In genomic region chr9:130997925-130998595, GRCh38 we compare ENCODE assay signal across 8 cellular contexts. TPM values are rescaled to one million over a fixed set of nuclear protein-coding genes. Genes with fewer than 3 reads are reported as not detected.
A peak's percentile ranks its signal among the peaks of the same experiment; 100 is the strongest.
DNase-seq lines count a peak whose midpoint lies in the region; ATAC-seq and TF ChIP-seq lines count a peak whose summit lies in the region.

No MANE protein-coding gene starts in this region.

- intact Hi-C loops in posterior vena cava (cut with DNase I): loop anchor here in 1 of 2 donors (10.0 kb wide), 1 partner anchor 103 kb away; the partner anchor contains the start of gene QRFP

- no peak overlapping the region for H3K4me3 Mint-ChIP-seq in activated T-cell treated with anti-CD3 and anti-CD28 coated beads, Interleukin-2, amount 50 U/mL, for 72 hours

- TF ChIP-seq CTCF in BE2C (IDR thresholded peaks at IDR 0.05; ENCODE audit: low read depth, low read length): peak; percentile 83

- H3K27ac Mint-ChIP-seq in activated T-cell treated with anti-CD3 and anti-CD28 coated beads, Interleukin-2, amount 50 U/mL, for 72 hours: no peak overlapping the region

- ATAC-seq in activated T-cell treated with anti-CD3 and anti-CD28 coated beads, Interleukin-2, amount 50 U/mL, for 72 hours (replicated peaks in 1 of 2): peak; percentile 69
- no peak for ATAC-seq in HG03432 (IDR thresholded peaks at IDR 0.05; ENCODE audit: unreplicated experiment)
- no peak for ATAC-seq in HG02571 (IDR thresholded peaks at IDR 0.05; ENCODE audit: unreplicated experiment)

- H3K4me3 ChIP-seq in BE2C (ENCODE audit: low read depth, low read length): no peak overlapping the region

- H3K9me3 Mint-ChIP-seq in activated T-cell treated with anti-CD3 and anti-CD28 coated beads, Interleukin-2, amount 50 U/mL, for 72 hours: no peaks in the 10 kb centered on the region

- DNase-seq in BE2C: peak; percentile 89
- DNase-seq in GM19240 (ENCODE audit: insufficient read length, low spot score): peak; percentile 69
- DNase-seq in NCI-H748 treated with DMSO at 0.1 percent for 48 hours (lab: John Stamatoyannopoulos, UW): peak; percentile 18
- peak; percentile 62 to 66 for DNase-seq in activated T-cell treated with anti-CD3 and anti-CD28 coated beads, Interleukin-2, amount 50 U/mL, for 72 hours
- peak; percentile 57 for DNase-seq in germinal center (ENCODE audit: low spot score)
- peak; percentile 89 for DNase-seq in posterior vena cava (ENCODE audit: low spot score)

- H3K4me1 Mint-ChIP-seq in activated T-cell treated with anti-CD3 and anti-CD28 coated beads, Interleukin-2, amount 50 U/mL, for 72 hours (ENCODE audit: low read depth): no peaks in the 10 kb centered on the region

- no peaks in the 10 kb centered on the region for H3K9me3 ChIP-seq in BE2C

- H3K36me3 ChIP-seq in BE2C: no peaks in the 10 kb centered on the region

- peaks cover 7% of the 10 kb centered on the region for H3K4me1 ChIP-seq in BE2C

- H3K27me3 Mint-ChIP-seq in activated T-cell treated with anti-CD3 and anti-CD28 coated beads, Interleukin-2, amount 50 U/mL, for 72 hours (ENCODE audit: low read depth): peaks cover 16% of the 10 kb centered on the region

- no peaks in the 10 kb centered on the region; the same call in 1 of the 2 replicates for H3K27me3 ChIP-seq in BE2C

- H3K36me3 Mint-ChIP-seq in activated T-cell treated with anti-CD3 and anti-CD28 coated beads, Interleukin-2, amount 50 U/mL, for 72 hours (ENCODE audit: insufficient read depth in 2 of 2): no peaks in the 10 kb centered on the region

RNA-seq across cellular contexts. Expression of gene LAMC3, which starts 10.9 kb away (rescaled TPM):
- polyA plus RNA-seq in BE2C (2012; ENCODE audit: insufficient read depth, insufficient read length, low read depth): not detected
- total RNA-seq in activated T-cell treated with anti-CD3 and anti-CD28 coated beads, Interleukin-2, amount 50 U/mL, for 72 hours: under 1 TPM; 0.65 to 0.74 TPM
- total RNA-seq in posterior vena cava: under 1 TPM in 1 of 2 donors, not detected in 1; 0.29 TPM

RNA-seq across cellular contexts. Expression of gene FIBCD1, which starts 59.0 kb away (rescaled TPM):
- polyA plus RNA-seq in BE2C (2012; ENCODE audit: insufficient read depth, insufficient read length, low read depth): not detected
- total RNA-seq in activated T-cell treated with anti-CD3 and anti-CD28 coated beads, Interleukin-2, amount 50 U/mL, for 72 hours: not detected
- under 1 TPM in 1 of 2 donors, not detected in 1; 0.14 TPM for total RNA-seq in posterior vena cava

Comparison
In these comparisons a context has a peak if more than half of its experiments do, and no peak if none do; other contexts are left out.
1. DNase-seq: peak in every context shown above with its lines; median percentile 89 in BE2C; 89 in posterior vena cava; 69 in GM19240; 64 in activated T-cell treated with anti-CD3 and anti-CD28 coated beads, Interleukin-2, amount 50 U/mL, for 72 hours; 57 in germinal center; 18 in NCI-H748 treated with DMSO at 0.1 percent for 48 hours.
2. ATAC-seq: peak in activated T-cell treated with anti-CD3 and anti-CD28 coated beads, Interleukin-2, amount 50 U/mL, for 72 hours (2 of 2); none in HG03432 (single experiment) and HG02571 (single experiment).